ENCODE assay signal across 9 cellular contexts in genomic region chr11:128731041-128731663, GRCh38. TPM values are rescaled to one million over a fixed set of nuclear protein-coding genes. Genes with fewer than 3 reads are reported as not detected.
DNase-seq lines count a peak whose midpoint lies in the region; ATAC-seq and TF ChIP-seq lines count a peak whose summit lies in the region.
"Had no signal": no experiment of that assay in that cellular context is flagged by ENCODE, and none has a peak within 500 bp of the region (broad histone marks: within the 10 kb centered on the region; RNA-seq: fewer than 3 reads in every experiment).

No MANE protein-coding gene starts in this region.

- H3K9me3 ChIP-seq in heart right ventricle (no peaks in the 10 kb centered on the region), tibial artery (no peaks in the 10 kb centered on the region)
- H3K9me3 ChIP-seq: SJSA1 had no signal

- ATAC-seq in HG02884 (IDR thresholded peaks at IDR 0.05; ENCODE audit: unreplicated experiment) (peak; percentile 18), T-cell (replicated peaks in 1 of 4) (peak; percentile 8 to 42 (median 24)), heart right ventricle (no peak)
- ATAC-seq in stimulated activated naive B cell treated with anti-CD40 and anti-IgM and Interleukin-4, amounts not matched to agents 10 μg/mL and 1 μg/mL and 100 μg/mL, for 72 hours (replicated peaks), result peak in 1 of 2 donors; percentile 18

- H3K4me3 ChIP-seq in heart right ventricle, result no peak overlapping the region
- H3K4me3 ChIP-seq in tibial artery, result no peak overlapping the region
- H3K4me3 ChIP-seq: SJSA1 had no signal

- 60 to 68% methylated on average over 9 of the region's 9 CpGs for WGBS in heart right ventricle, 2 donors

- no peaks in the 10 kb centered on the region for H3K9me3 Mint-ChIP-seq in T-cell
- no peaks in the 10 kb centered on the region for H3K9me3 Mint-ChIP-seq in stimulated activated naive B cell treated with anti-CD40 and anti-IgM and Interleukin-4, amounts not matched to agents 10 μg/mL and 1 μg/mL and 100 μg/mL, for 72 hours

- H3K4me1 Mint-ChIP-seq in T-cell, result peaks cover 99 to 100% (median 99%) of the 10 kb centered on the region in 3 donors
- H3K4me1 Mint-ChIP-seq in stimulated activated naive B cell treated with anti-CD40 and anti-IgM and Interleukin-4, amounts not matched to agents 10 μg/mL and 1 μg/mL and 100 μg/mL, for 72 hours, result peaks cover 73 to 96% of the 10 kb centered on the region in 2 donors

- POLR2A ChIA-PET in T-cell (lab: Charles Lee), result no interaction called here

- H3K4me3 Mint-ChIP-seq in T-cell, result peak overlapping the region; percentile 55 to 82 (median 64)
- peak overlapping the region; percentile 66 to 73 for H3K4me3 Mint-ChIP-seq in stimulated activated naive B cell treated with anti-CD40 and anti-IgM and Interleukin-4, amounts not matched to agents 10 μg/mL and 1 μg/mL and 100 μg/mL, for 72 hours

- peak overlapping the region in 2 of 10 donors; percentile 37 to 67 for H3K27ac ChIP-seq in heart right ventricle
- no peak overlapping the region for H3K27ac ChIP-seq in tibial artery
- H3K27ac ChIP-seq: SJSA1 had no signal

- CTCF ChIA-PET in T-cell (lab: Charles Lee), result interaction anchor here (0.6 to 1.0 kb wide), 2 partner anchors 12 to 26 kb away, joined by 3 read pairs; no protein-coding TSS in a partner anchor

- peaks cover 16 to 100% (median 96%) of the 10 kb centered on the region in 9 donors for H3K4me1 ChIP-seq in heart right ventricle
- H3K4me1 ChIP-seq in tibial artery, result peaks cover 0 to 4% (median 0%) of the 10 kb centered on the region in 4 donors
- H3K4me1 ChIP-seq: SJSA1 had no signal

- H3K27me3 Mint-ChIP-seq in T-cell, result no peaks in the 10 kb centered on the region
- no peaks in the 10 kb centered on the region for H3K27me3 Mint-ChIP-seq in stimulated activated naive B cell treated with anti-CD40 and anti-IgM and Interleukin-4, amounts not matched to agents 10 μg/mL and 1 μg/mL and 100 μg/mL, for 72 hours

- H3K27me3 ChIP-seq in heart right ventricle (no peaks in the 10 kb centered on the region), tibial artery (no peaks in the 10 kb centered on the region)
- H3K27me3 ChIP-seq: SJSA1 had no signal

- TF ChIP-seq CTCF in heart right ventricle (IDR thresholded peaks at IDR 0.05) (no peak), tibial artery (IDR thresholded peaks at IDR 0.05) (no peak)

- H3K27ac Mint-ChIP-seq in T-cell, result peak overlapping the region; percentile 93 to 95
- peak overlapping the region; percentile 93 for H3K27ac Mint-ChIP-seq in stimulated activated naive B cell treated with anti-CD40 and anti-IgM and Interleukin-4, amounts not matched to agents 10 μg/mL and 1 μg/mL and 100 μg/mL, for 72 hours

- H3K36me3 ChIP-seq in heart right ventricle, result peaks cover 0 to 8% (median 0%) of the 10 kb centered on the region in 9 donors
- H3K36me3 ChIP-seq in tibial artery, result no peaks in the 10 kb centered on the region
- H3K36me3 ChIP-seq: SJSA1 had no signal

- peak; percentile 45 for DNase-seq in activated gamma-delta T cell treated with Interleukin-2 at 50 U/mL for 16 hours
- DNase-seq in activated gamma-delta T cell (lab: John Stamatoyannopoulos, UW), result no peak
- DNase-seq in T-cell, result peak in 6 of 34 experiments; percentile 12 to 35 (median 21)
- no peak for DNase-seq in stimulated activated naive B cell treated with anti-CD40 and anti-IgM and Interleukin-4, amounts not matched to agents 10 μg/mL and 1 μg/mL and 100 μg/mL, for 72 hours
- DNase-seq in heart right ventricle, result no peak
- DNase-seq in HuH-7 (ENCODE audit: low spot score), result no peak
- DNase-seq in tibial artery, result no peak

- intact Hi-C loops in heart right ventricle (cut with DNase I) (no loop called here), tibial artery (cut with DNase I; ENCODE audit: low total_unique reads) (no loop called here)

- H3K36me3 Mint-ChIP-seq in T-cell, result no peaks in the 10 kb centered on the region
- H3K36me3 Mint-ChIP-seq in stimulated activated naive B cell treated with anti-CD40 and anti-IgM and Interleukin-4, amounts not matched to agents 10 μg/mL and 1 μg/mL and 100 μg/mL, for 72 hours, result peaks cover 7 to 23% of the 10 kb centered on the region in 2 donors

RNA-seq across cellular contexts. Expression of gene FLI1, which starts 37.3 kb away (rescaled TPM):
- total RNA-seq in T-cell (100 to 1,000 TPM in 2 of 5 donors, 10 to 100 TPM in 3; 87.0 to 114 (median 94.6) TPM), heart right ventricle (10 to 100 TPM; 11.7 to 33.3 (median 17.2) TPM)
- 10 to 100 TPM; 11.4 to 12.1 TPM for polyA plus RNA-seq in heart right ventricle

Comparison
In these comparisons a context has a peak if more than half of its experiments do, and no peak if none do; other contexts are left out.
1. ATAC-seq: peak in HG02884 (single experiment) and T-cell (4 of 4); none in heart right ventricle (0 of 8).